ENCODE assay signal across 1 cellular context in the genomic region with DNA sequence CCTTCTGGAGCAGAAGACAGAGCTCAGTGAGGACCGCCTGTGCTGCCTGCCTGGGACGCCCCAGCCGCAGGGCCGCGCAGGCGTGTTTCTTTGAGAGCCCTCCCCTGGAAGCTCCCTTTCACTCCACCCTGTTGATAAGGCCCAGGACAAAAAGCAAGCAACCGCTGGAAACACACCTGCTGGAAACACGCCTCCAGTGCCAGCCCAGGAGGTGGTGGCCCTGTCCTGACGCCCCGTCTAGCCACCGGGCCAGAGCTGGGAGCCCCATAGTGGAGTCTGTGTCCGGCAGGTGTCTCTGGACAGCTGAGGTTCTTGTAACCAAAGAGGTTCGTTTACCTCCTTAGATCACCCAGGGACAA.
TF ChIP-seq lines count a peak whose summit lies in the region.

No MANE protein-coding gene starts in this region.

TF ChIP-seq in IMR-90, 13 proteins besides CTCF, POLR2A, EP300 and RAD21 (continued from another document):
- TF ChIP-seq MAZ (IDR thresholded peaks at IDR 0.05; ENCODE audit: borderline replicate concordance, low read depth, low read length) (no peak), SMC3 (IDR thresholded peaks at IDR 0.05; ENCODE audit: low read depth, low read length) (no peak), MAFK (IDR thresholded peaks at IDR 0.05; ENCODE audit: low read depth, low read length) (no peak), RFX5 (IDR thresholded peaks at IDR 0.05; ENCODE audit: low read depth, low read length) (no peak), NFE2L2 (IDR thresholded peaks at IDR 0.05; ENCODE audit: low read depth, low read length) (no peak), CHD1 (IDR thresholded peaks at IDR 0.05; ENCODE audit: low read depth, low read length) (no peak), FOS (IDR thresholded peaks at IDR 0.05; ENCODE audit: low read depth, low read length) (no peak), RCOR1 (IDR thresholded peaks at IDR 0.05; ENCODE audit: insufficient replicate concordance, low read length) (no peak), CEBPB (IDR thresholded peaks at IDR 0.05; ENCODE audit: low read depth, low read length) (no peak), BHLHE40 (IDR thresholded peaks at IDR 0.05; ENCODE audit: low read depth, low read length) (no peak)
- TF ChIP-seq, protein P1, sequence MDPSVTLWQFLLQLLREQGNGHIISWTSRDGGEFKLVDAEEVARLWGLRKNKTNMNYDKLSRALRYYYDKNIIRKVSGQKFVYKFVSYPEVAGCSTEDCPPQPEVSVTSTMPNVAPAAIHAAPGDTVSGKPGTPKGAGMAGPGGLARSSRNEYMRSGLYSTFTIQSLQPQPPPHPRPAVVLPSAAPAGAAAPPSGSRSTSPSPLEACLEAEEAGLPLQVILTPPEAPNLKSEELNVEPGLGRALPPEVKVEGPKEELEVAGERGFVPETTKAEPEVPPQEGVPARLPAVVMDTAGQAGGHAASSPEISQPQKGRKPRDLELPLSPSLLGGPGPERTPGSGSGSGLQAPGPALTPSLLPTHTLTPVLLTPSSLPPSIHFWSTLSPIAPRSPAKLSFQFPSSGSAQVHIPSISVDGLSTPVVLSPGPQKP (IDR thresholded peaks at IDR 0.05; ENCODE audit: borderline replicate concordance, low read depth, low read length): no peak
TF ChIP-seq in IMR-90: peak in this region for 0.
